ENCODE assay signal across 24 cellular contexts in genomic region chr9:109310486-109310901, GRCh38. TPM values are rescaled to one million over a fixed set of nuclear protein-coding genes. Genes with fewer than 3 reads are reported as not detected.
DNase-seq lines count a peak whose midpoint lies in the region; ATAC-seq, FAIRE-seq and TF ChIP-seq lines count a peak whose summit lies in the region.
"Had no signal": no experiment of that assay in that cellular context is flagged by ENCODE, and none has a peak within 500 bp of the region (broad histone marks: within the 10 kb centered on the region; RNA-seq: fewer than 3 reads in every experiment).

No MANE protein-coding gene starts in this region.

- intact Hi-C loops in right cardiac atrium (cut with DNase I): loop anchor here in 2 of 4 donors (10.0 kb wide), 2 partner anchors 206 to 426 kb away; no protein-coding TSS in a partner anchor
- intact Hi-C loops in Right ventricle myocardium superior (cut with DNase I): no loop called here
- intact Hi-C loops in mammary epithelial cell (cut with micrococcal nuclease): no loop called here

- no peaks in the 10 kb centered on the region for H3K9me3 ChIP-seq in right cardiac atrium (ENCODE audit: control insufficient read depth, low read length)
- H3K9me3 ChIP-seq in mammary epithelial cell (replicated peaks; ENCODE audit: insufficient read depth, low read length): no peaks in the 10 kb centered on the region
- H3K9me3 ChIP-seq: stomach, upper lobe of right lung had no signal

- H4K20me1 ChIP-seq in mammary epithelial cell (ENCODE audit: insufficient read depth, low read length): no peaks in the 10 kb centered on the region

- no peaks in the 10 kb centered on the region for H3K79me2 ChIP-seq in mammary epithelial cell (ENCODE audit: insufficient read depth, low read length)

- 34% methylated on average over 7 of the region's 7 CpGs for WGBS in right cardiac atrium
- WGBS in mammary epithelial cell (ENCODE audit: low coverage, missing lambda C conversion rate): 18% methylated on average over 7 of the region's 7 CpGs

- H2AFZ ChIP-seq in mammary epithelial cell (ENCODE audit: low read depth, low read length): no peak overlapping the region

- H3K36me3 ChIP-seq in mammary epithelial cell (ENCODE audit: insufficient read depth, low read length): no peaks in the 10 kb centered on the region
- H3K36me3 ChIP-seq: stomach, upper lobe of right lung had no signal

- in situ Hi-C loops in mammary epithelial cell (cut with MboI; ENCODE audit: low sequenced_read_pairs in 2 of 2): no loop called here

- H3K27me3 ChIP-seq in right cardiac atrium (ENCODE audit: control insufficient read depth, insufficient read depth) (no peaks in the 10 kb centered on the region), mammary epithelial cell (ENCODE audit: insufficient read depth, low read length) (no peaks in the 10 kb centered on the region)
- H3K27me3 ChIP-seq: foreskin keratinocyte, upper lobe of right lung had no signal

- H3K4me1 ChIP-seq in right cardiac atrium (ENCODE audit: control insufficient read depth, insufficient read depth, low read length): peaks cover 12% of the 10 kb centered on the region
- H3K4me1 ChIP-seq in mammary epithelial cell (ENCODE audit: insufficient read depth, low read length): peaks cover 37% of the 10 kb centered on the region
- H3K4me1 ChIP-seq: foreskin keratinocyte had no signal

- ATAC-seq in right cardiac atrium: peak; percentile 8 to 24
- ATAC-seq in Right ventricle myocardium superior (ENCODE audit: poor library complexity): no peak
- ATAC-seq in HG02852 (IDR thresholded peaks at IDR 0.05; ENCODE audit: unreplicated experiment): no peak
- ATAC-seq: activated CD4-positive, CD25-positive, alpha-beta regulatory T cell treated with anti-CD3 and anti-CD28 coated beads, Interleukin-2, amount 50 U/mL, for 24 hours; activated naive CD8-positive, alpha-beta T cell treated with anti-CD3 and anti-CD28 coated beads, Interleukin-2, amount 50 U/mL, for 24 hours; foreskin keratinocyte; K562; upper lobe of right lung had no signal

- H3K4me3 ChIP-seq in right cardiac atrium (ENCODE audit: low read length): no peak overlapping the region
- no peak overlapping the region for H3K4me3 ChIP-seq in mammary epithelial cell (replicated peaks in 1 of 3; ENCODE audit: insufficient read depth in 1 of 3, low read depth in 2 of 3, low read length in 3 of 3)
- H3K4me3 ChIP-seq: K562, lung, stomach, upper lobe of right lung had no signal

- TF ChIP-seq CTCF in mammary epithelial cell (conservative IDR thresholded peaks at IDR 0.05 in 1 of 2, IDR thresholded peaks at IDR 0.05 in 1 of 2; ENCODE audit: extremely low read depth in 1 of 2, insufficient read depth in 1 of 2, low read depth in 1 of 2, low read length in 2 of 2): no peak

- peak overlapping the region; percentile 29 for H3K4me2 ChIP-seq in mammary epithelial cell (ENCODE audit: insufficient read depth, low read depth, low read length)

- no peak for FAIRE-seq in urothelium cell line (lab: Jason Lieb, UNC)
- FAIRE-seq: A204.1, K562, kidney had no signal

- no peak overlapping the region for H3K9ac ChIP-seq in mammary epithelial cell (ENCODE audit: insufficient read depth, low read length)

- peak overlapping the region; percentile 45 for H3K27ac ChIP-seq in right cardiac atrium (ENCODE audit: low read length)
- H3K27ac ChIP-seq in mammary epithelial cell (ENCODE audit: insufficient read depth, low read depth, low read length): no peak overlapping the region
- H3K27ac ChIP-seq: C4-2B, foreskin keratinocyte, stomach, upper lobe of right lung had no signal

- CTCF ChIA-PET in mammary epithelial cell (lab: Charles Lee; ENCODE audit: low non-redundant PET): interaction anchor here (0.6 kb wide), 2 partner anchors 35 to 62 kb away, joined by 3 to 5 read pairs; no protein-coding TSS in a partner anchor

- dilution Hi-C loops in mammary epithelial cell (cut with HindIII; ENCODE audit: low sequenced_read_pairs): no loop called here

- BruUV-seq in mammary epithelial cell (replicated peaks; lab: Mats Ljungman, UMichigan): no TSS peak

- DNase-seq in right cardiac atrium (no peak), Right ventricle myocardium superior (no peak), mammary epithelial cell (no peak), iris pigment epithelial cell (ENCODE audit: low read depth) (peak; percentile 66), urothelium cell line (ENCODE audit: low spot score) (peak; percentile 41), DMS53 treated with DMSO at 0.1 percent for 48 hours (lab: John Stamatoyannopoulos, UW; ENCODE audit: unreplicated experiment) (no peak)
- no peak for DNase-seq in stimulated activated CD4-positive, alpha-beta T cell treated with anti-CD3 and anti-CD28 coated beads, Interleukin-1b, Interleukin-23, amount 100 ng/mL, for 48 hours
- DNase-seq: activated CD4-positive, alpha-beta memory T cell treated with anti-CD3 and anti-CD28 coated beads, Interleukin-2, amount 10 ng/mL, durations not matched to agents 7 days and 5 days; activated effector memory CD4-positive, alpha-beta T cell treated with anti-CD3 and anti-CD28 coated beads, Interleukin-2, amount 50 U/mL, for 16 hours; activated naive CD8-positive, alpha-beta T cell treated with anti-CD3 and anti-CD28 coated beads, Interleukin-2, amount 50 U/mL, for 24 hours; Calu3; dermis blood vessel endothelial cell; foreskin keratinocyte; kidney; NCI-H146; retina; stomach; upper lobe of right lung had no signal

RNA-seq across cellular contexts. Expression of gene EPB41L4B, which starts 10.4 kb away (rescaled TPM):
- total RNA-seq in right cardiac atrium: 10 to 100 TPM; 20.1 to 39.2 (median 27.0) TPM
- 11.2 TPM for polyA plus RNA-seq in right cardiac atrium
- total RNA-seq in Right ventricle myocardium superior: 9.9 TPM
- 1 to 10 TPM; 3.5 to 4.8 TPM for total RNA-seq in mammary epithelial cell
- 3.3 TPM for polyA plus RNA-seq in mammary epithelial cell
- polyA minus RNA-seq in mammary epithelial cell: 4.2 TPM

Comparison
In these comparisons a context has a peak if more than half of its experiments do, and no peak if none do; other contexts are left out.
1. ATAC-seq: peak in right cardiac atrium (2 of 2); none in Right ventricle myocardium superior (single experiment) and HG02852 (single experiment).
2. DNase-seq: peak in iris pigment epithelial cell (single experiment) and urothelium cell line (single experiment); none in right cardiac atrium (0 of 3), Right ventricle myocardium superior (single experiment), mammary epithelial cell (single experiment), stimulated activated CD4-positive, alpha-beta T cell treated with anti-CD3 and anti-CD28 coated beads, Interleukin-1b, Interleukin-23, amount 100 ng/mL, for 48 hours (single experiment) and DMS53 treated with DMSO at 0.1 percent for 48 hours (single experiment).